ENCODE assay signal across 31 cellular contexts in genomic region chr14:20878695-20879094, GRCh38. TPM values are rescaled to one million over a fixed set of nuclear protein-coding genes. Genes with fewer than 3 reads are reported as not detected.
"Had no signal": no experiment of that assay in that cellular context is flagged by ENCODE, and none has a peak within 500 bp of the region (broad histone marks: within the 10 kb centered on the region; RNA-seq: fewer than 3 reads in every experiment).

No MANE protein-coding gene starts in this region.

- H3K4me3 ChIP-seq: colonic mucosa, esophagus squamous epithelium, gastroesophageal sphincter, heart left ventricle, left lung, lower lobe of right lung, mucosa of descending colon had no signal

- H3K27me3 Mint-ChIP-seq: dendritic cell treated with granulocyte-macrophage colony-stimulating factor and Interleukin-4, amounts not matched to agents 40 ng/mL and 50 ng/mL, for 4 days had no signal

- DNase-seq: cerebellar nuclear complex; colonic mucosa; cortex of kidney; effector CD8-positive, alpha-beta T cell; effector memory CD8-positive, alpha-beta T cell; endodermal cell; erythroblast; esophagus squamous epithelium; foreskin keratinocyte; heart left ventricle; hippocampal formation; left cardiac atrium; left lung; left ventricle myocardium superior; lower lobe of right lung; mesenchymal stem cell; mucosa of descending colon had no signal

- H3K4me1 Mint-ChIP-seq: mesothelial cell of epicardium had no signal

- H3K27ac ChIP-seq: colonic mucosa, epithelial cell of prostate, esophagus squamous epithelium, foreskin keratinocyte, gastroesophageal sphincter, heart left ventricle, left lung, lower lobe of right lung had no signal

- FAIRE-seq: endometrium, frontal cortex, islet of Langerhans, keratinocyte had no signal

- H3K4me1 ChIP-seq: colonic mucosa, foreskin keratinocyte, gastroesophageal sphincter had no signal

- H3K4me3 Mint-ChIP-seq: dendritic cell treated with granulocyte-macrophage colony-stimulating factor and Interleukin-4, amounts not matched to agents 40 ng/mL and 50 ng/mL, for 4 days; effector memory CD8-positive, alpha-beta T cell; endodermal cell; mesothelial cell of epicardium had no signal

- H3K36me3 Mint-ChIP-seq: mesothelial cell of epicardium had no signal

- H3K27ac Mint-ChIP-seq: dendritic cell treated with granulocyte-macrophage colony-stimulating factor and Interleukin-4, amounts not matched to agents 40 ng/mL and 50 ng/mL, for 4 days; effector memory CD8-positive, alpha-beta T cell; endodermal cell; mesothelial cell of epicardium had no signal

- H3K9me3 ChIP-seq: colonic mucosa, esophagus squamous epithelium, gastroesophageal sphincter, heart left ventricle, left lung, lower lobe of right lung, mucosa of descending colon had no signal

- H3K9me3 Mint-ChIP-seq: dendritic cell treated with granulocyte-macrophage colony-stimulating factor and Interleukin-4, amounts not matched to agents 40 ng/mL and 50 ng/mL, for 4 days; effector memory CD8-positive, alpha-beta T cell; mesothelial cell of epicardium had no signal

- H3K27me3 ChIP-seq: colonic mucosa, foreskin keratinocyte, left lung had no signal

- H3K36me3 ChIP-seq: colonic mucosa, esophagus squamous epithelium, gastroesophageal sphincter, heart left ventricle, left lung, lower lobe of right lung had no signal

- ATAC-seq: effector memory CD8-positive, alpha-beta T cell; esophagus mucosa; foreskin keratinocyte; gastroesophageal sphincter; heart left ventricle; left cardiac atrium; left lung; left ventricle myocardium superior; lower lobe of right lung; mucosa of descending colon had no signal

RNA-seq across cellular contexts. Expression of gene RNASE3, which starts 12.5 kb away (rescaled TPM):
- total RNA-seq: chondrocyte, colonic mucosa, dermis microvascular lymphatic vessel endothelial cell, endodermal cell, esophagus mucosa, esophagus squamous epithelium, foreskin keratinocyte, frontal cortex, gastroesophageal sphincter, kidney epithelial cell, left cardiac atrium, left ventricle myocardium superior, lower leg skin, lower lobe of right lung, lung microvascular endothelial cell, mesothelial cell of epicardium, mucosa of descending colon had no signal
- polyA plus RNA-seq: foreskin keratinocyte, keratinocyte had no signal
